23 cellular contexts compared by ENCODE assay signal in genomic region chr12:88723219-88723618, GRCh38.
DNase-seq lines count a peak whose midpoint lies in the region; ATAC-seq, FAIRE-seq and TF ChIP-seq lines count a peak whose summit lies in the region.
"Had no signal": no experiment of that assay in that cellular context is flagged by ENCODE, and none has a peak within 500 bp of the region (broad histone marks: within the 10 kb centered on the region; RNA-seq: fewer than 3 reads in every experiment).

No MANE protein-coding gene starts in this region.

- no peaks in the 10 kb centered on the region for H3K79me2 ChIP-seq in astrocyte (ENCODE audit: insufficient read depth, low read length)

- DNase-seq in GM04503 (ENCODE audit: low read depth), result peak; percentile 77
- DNase-seq in astrocyte (ENCODE audit: low read depth), result peak; percentile 5
- peak; percentile 55 for DNase-seq in fibroblast of peridontal ligament (ENCODE audit: extremely low read depth)
- DNase-seq in skeletal muscle cell (ENCODE audit: low read depth), result peak; percentile 84
- DNase-seq in activated CD4-positive, alpha-beta T cell treated with anti-CD3 and anti-CD28 coated beads, Interleukin-2, amount 50 U/mL, for 4 hours, result no peak
- no peak for DNase-seq in left ventricle myocardium inferior
- DNase-seq: activated T-cell treated with anti-CD3 and anti-CD28 coated beads, Interleukin-2, amount 50 U/mL, for 72 hours; colonic mucosa; DMS79; midbrain; MM.1S; NCI-H146; NCI-H2171; NCI-H69; nephron progenitor cell; SHP77 treated with DMSO at 0.1 percent for 48 hours; stimulated activated naive CD8-positive, alpha-beta T cell treated with anti-CD3 and anti-CD28 coated beads, Interleukin-15, amount 100 ng/mL, for 72 hours; trophoblast cell had no signal

- H3K27me3 Mint-ChIP-seq in astrocyte (ENCODE audit: low read depth, unreplicated experiment), result no peaks in the 10 kb centered on the region
- H3K27me3 Mint-ChIP-seq: activated naive CD4-positive, alpha-beta T cell treated with anti-CD3 and anti-CD28 coated beads, Interleukin-2, amount 50 U/mL, for 24 hours; B cell; IgD-negative memory B cell; stimulated activated naive CD8-positive, alpha-beta T cell treated with anti-CD3 and anti-CD28 coated beads, Interleukin-15, amount 100 ng/mL, for 72 hours had no signal

- no peak overlapping the region for H3K4me3 ChIP-seq in astrocyte (ENCODE audit: insufficient read depth, low read depth, low read length)
- no peak overlapping the region for H3K4me3 ChIP-seq in skeletal muscle cell (ENCODE audit: low read depth, low read length)
- no peak overlapping the region for H3K4me3 ChIP-seq in left ventricle myocardium inferior
- H3K4me3 ChIP-seq: colonic mucosa had no signal

- intact Hi-C loops in left ventricle myocardium inferior (cut with micrococcal nuclease), result no loop called here

- no peaks in the 10 kb centered on the region for H3K36me3 Mint-ChIP-seq in astrocyte (ENCODE audit: low read depth, unreplicated experiment)
- H3K36me3 Mint-ChIP-seq: activated naive CD4-positive, alpha-beta T cell treated with anti-CD3 and anti-CD28 coated beads, Interleukin-2, amount 50 U/mL, for 24 hours; IgD-negative memory B cell had no signal

- no peaks in the 10 kb centered on the region for H3K4me1 Mint-ChIP-seq in astrocyte (ENCODE audit: low read depth, unreplicated experiment)
- H3K4me1 Mint-ChIP-seq: activated naive CD4-positive, alpha-beta T cell treated with anti-CD3 and anti-CD28 coated beads, Interleukin-2, amount 50 U/mL, for 24 hours; B cell; IgD-negative memory B cell; nephron progenitor cell; stimulated activated naive CD8-positive, alpha-beta T cell treated with anti-CD3 and anti-CD28 coated beads, Interleukin-15, amount 100 ng/mL, for 72 hours had no signal

- ATAC-seq in GM21526 (IDR thresholded peaks at IDR 0.05; ENCODE audit: low FRiP score, unreplicated experiment), result no peak
- ATAC-seq: activated T-cell treated with anti-CD3 and anti-CD28 coated beads, Interleukin-2, amount 50 U/mL, for 72 hours; stimulated activated naive CD8-positive, alpha-beta T cell treated with anti-CD3 and anti-CD28 coated beads, Interleukin-15, amount 100 ng/mL, for 72 hours had no signal

- H3K9me3 ChIP-seq in astrocyte (ENCODE audit: insufficient read depth, low read depth, low read length), result no peaks in the 10 kb centered on the region
- no peaks in the 10 kb centered on the region for H3K9me3 ChIP-seq in left ventricle myocardium inferior (replicated peaks)
- H3K9me3 ChIP-seq: colonic mucosa had no signal

- no peak overlapping the region for H3K9ac ChIP-seq in astrocyte (ENCODE audit: low read length)

- H3K27ac ChIP-seq in astrocyte (ENCODE audit: low read depth, low read length) (no peak overlapping the region), left ventricle myocardium inferior (replicated peaks) (no peak overlapping the region)
- H3K27ac ChIP-seq: colonic mucosa, HL-60 had no signal

- no peak overlapping the region for H3K27ac Mint-ChIP-seq in astrocyte (ENCODE audit: unreplicated experiment)
- H3K27ac Mint-ChIP-seq: activated naive CD4-positive, alpha-beta T cell treated with anti-CD3 and anti-CD28 coated beads, Interleukin-2, amount 50 U/mL, for 24 hours; activated T-cell treated with anti-CD3 and anti-CD28 coated beads, Interleukin-2, amount 50 U/mL, for 72 hours; B cell; IgD-negative memory B cell; nephron progenitor cell; stimulated activated naive CD8-positive, alpha-beta T cell treated with anti-CD3 and anti-CD28 coated beads, Interleukin-15, amount 100 ng/mL, for 72 hours had no signal

- TF ChIP-seq CTCF in astrocyte (IDR thresholded peaks at IDR 0.05; ENCODE audit: insufficient read depth, low read depth, low read length), result no peak
- TF ChIP-seq CTCF in left ventricle myocardium inferior (IDR thresholded peaks at IDR 0.05; ENCODE audit: borderline replicate concordance), result no peak

- FAIRE-seq in astrocyte (lab: Jason Lieb, UNC), result no peak

- no peaks in the 10 kb centered on the region for H3K27me3 ChIP-seq in astrocyte (ENCODE audit: insufficient read depth, low read length)
- H3K27me3 ChIP-seq in left ventricle myocardium inferior (ENCODE audit: low read depth), result no peaks in the 10 kb centered on the region
- H3K27me3 ChIP-seq: colonic mucosa had no signal

- H3K9me3 Mint-ChIP-seq in astrocyte (ENCODE audit: unreplicated experiment), result no peaks in the 10 kb centered on the region
- H3K9me3 Mint-ChIP-seq: activated naive CD4-positive, alpha-beta T cell treated with anti-CD3 and anti-CD28 coated beads, Interleukin-2, amount 50 U/mL, for 24 hours; activated T-cell treated with anti-CD3 and anti-CD28 coated beads, Interleukin-2, amount 50 U/mL, for 72 hours; nephron progenitor cell had no signal

- no peaks in the 10 kb centered on the region for H4K20me1 ChIP-seq in astrocyte (ENCODE audit: insufficient read depth, low read length)

- H3K36me3 ChIP-seq in astrocyte (ENCODE audit: insufficient read depth, low read length) (no peaks in the 10 kb centered on the region), left ventricle myocardium inferior (no peaks in the 10 kb centered on the region)
- H3K36me3 ChIP-seq: colonic mucosa had no signal

- no peak overlapping the region for H2AFZ ChIP-seq in astrocyte (ENCODE audit: low read depth, low read length)

- no peak overlapping the region for H3K4me3 Mint-ChIP-seq in astrocyte (ENCODE audit: unreplicated experiment)
- H3K4me3 Mint-ChIP-seq: activated naive CD4-positive, alpha-beta T cell treated with anti-CD3 and anti-CD28 coated beads, Interleukin-2, amount 50 U/mL, for 24 hours; activated T-cell treated with anti-CD3 and anti-CD28 coated beads, Interleukin-2, amount 50 U/mL, for 72 hours; B cell; IgD-negative memory B cell; nephron progenitor cell; stimulated activated naive CD8-positive, alpha-beta T cell treated with anti-CD3 and anti-CD28 coated beads, Interleukin-15, amount 100 ng/mL, for 72 hours had no signal

- H3K4me1 ChIP-seq in astrocyte (ENCODE audit: insufficient read depth, low read length) (no peaks in the 10 kb centered on the region), left ventricle myocardium inferior (no peaks in the 10 kb centered on the region)
- H3K4me1 ChIP-seq: colonic mucosa had no signal

- H3K4me2 ChIP-seq in astrocyte (ENCODE audit: low read length), result no peak overlapping the region

Comparison
In these comparisons a context has a peak if more than half of its experiments do, and no peak if none do; other contexts are left out.
1. DNase-seq: peak in GM04503 (single experiment), astrocyte (single experiment), fibroblast of peridontal ligament (single experiment) and skeletal muscle cell (single experiment); none in activated CD4-positive, alpha-beta T cell treated with anti-CD3 and anti-CD28 coated beads, Interleukin-2, amount 50 U/mL, for 4 hours (0 of 2) and left ventricle myocardium inferior (single experiment).